9 cellular contexts compared by ENCODE assay signal in the genomic region with DNA sequence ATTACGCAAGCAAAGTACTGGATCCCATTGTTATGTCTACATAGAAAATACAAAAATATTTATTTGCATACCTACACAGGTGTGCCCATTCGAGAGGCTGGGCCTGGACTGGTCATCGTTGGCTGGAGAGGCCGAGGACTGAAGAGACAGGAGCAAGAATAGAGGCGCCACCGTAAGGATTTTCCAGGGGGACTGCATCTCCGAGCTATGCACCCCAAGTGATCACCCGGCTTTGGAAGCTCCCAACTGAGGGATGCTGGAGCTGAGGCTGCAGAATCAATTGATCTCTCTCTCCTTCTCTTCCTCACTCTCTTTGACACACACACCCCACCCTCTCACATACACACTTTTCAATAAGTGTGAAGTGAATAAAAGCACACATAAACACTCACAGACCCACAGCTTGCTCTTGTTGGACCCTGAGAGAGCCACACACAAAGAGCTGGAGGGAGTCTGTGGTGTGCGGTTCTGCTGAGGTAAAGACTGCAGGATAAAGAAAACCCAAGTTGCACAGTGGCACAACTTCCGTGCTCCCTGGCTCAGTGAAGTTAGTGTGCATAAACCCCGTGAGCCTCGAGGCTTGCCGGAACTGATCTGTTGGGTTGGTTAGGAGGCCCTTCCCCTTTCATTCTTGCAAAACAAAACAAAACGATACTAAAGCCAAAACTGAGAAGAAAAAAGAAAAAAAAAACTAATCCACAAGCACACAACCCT. TPM values are rescaled to one million over a fixed set of nuclear protein-coding genes. Genes with fewer than 3 reads are reported as not detected.
DNase-seq lines count a peak whose midpoint lies in the region; ATAC-seq and TF ChIP-seq lines count a peak whose summit lies in the region.
"Had no signal": no experiment of that assay in that cellular context is flagged by ENCODE, and none has a peak within 500 bp of the region (broad histone marks: within the 10 kb centered on the region; RNA-seq: fewer than 3 reads in every experiment).

A gene with protein sequence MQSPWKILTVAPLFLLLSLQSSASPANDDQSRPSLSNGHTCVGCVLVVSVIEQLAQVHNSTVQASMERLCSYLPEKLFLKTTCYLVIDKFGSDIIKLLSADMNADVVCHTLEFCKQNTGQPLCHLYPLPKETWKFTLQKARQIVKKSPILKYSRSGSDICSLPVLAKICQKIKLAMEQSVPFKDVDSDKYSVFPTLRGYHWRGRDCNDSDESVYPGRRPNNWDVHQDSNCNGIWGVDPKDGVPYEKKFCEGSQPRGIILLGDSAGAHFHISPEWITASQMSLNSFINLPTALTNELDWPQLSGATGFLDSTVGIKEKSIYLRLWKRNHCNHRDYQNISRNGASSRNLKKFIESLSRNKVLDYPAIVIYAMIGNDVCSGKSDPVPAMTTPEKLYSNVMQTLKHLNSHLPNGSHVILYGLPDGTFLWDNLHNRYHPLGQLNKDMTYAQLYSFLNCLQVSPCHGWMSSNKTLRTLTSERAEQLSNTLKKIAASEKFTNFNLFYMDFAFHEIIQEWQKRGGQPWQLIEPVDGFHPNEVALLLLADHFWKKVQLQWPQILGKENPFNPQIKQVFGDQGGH (minus strand): TSS at position 544 of the 714 bp plus-strand sequence. CDS start 346 bp downstream, at position 198.

- H2BK120ac ChIP-seq in H9 (ENCODE audit: low read depth, low read length, poor library complexity, severe bottlenecking): no peak within 1 kb of the TSS

- H3K4me1 ChIP-seq in adrenal gland (replicated peaks in 1 of 2): peaks cover 0 to 7% of the 10 kb centered on the region in 2 donors
- H3K4me1 ChIP-seq in H9 (ENCODE audit: insufficient read depth, low read length): no peaks in the 10 kb centered on the region

- no peak within 1 kb of the TSS for H4K8ac ChIP-seq in H9 (replicated peaks; ENCODE audit: insufficient read length, low read depth, low read length)

- DNase-seq in T-helper 2 cell: peak; percentile 14 to 99 (median 44)
- DNase-seq in adrenal gland: peak; percentile 28 to 78 (median 57)
- peak; percentile 87 for DNase-seq in posterior vena cava (ENCODE audit: low spot score)
- peak; percentile 64 for DNase-seq in ureter (ENCODE audit: low spot score)
- no peak for DNase-seq in NCI-H345 treated with DMSO at 0.1 percent for 48 hours (lab: John Stamatoyannopoulos, UW; ENCODE audit: unreplicated experiment)
- DNase-seq in H9: no peak

- no peaks in the 10 kb centered on the region for H3K4me1 Mint-ChIP-seq in H9

- no peaks in the 10 kb centered on the region for H3K79me2 ChIP-seq in H9 (ENCODE audit: insufficient read depth, low read length)

- H2BK20ac ChIP-seq in H9 (ENCODE audit: low read depth, low read length, poor library complexity, severe bottlenecking): no peak within 1 kb of the TSS

- H3K27ac ChIP-seq in adrenal gland (peak within 1 kb of the TSS in 2 of 5 donors; percentile 32 to 61), H9 (ENCODE audit: insufficient read length, low read depth, low read length) (no peak within 1 kb of the TSS)

- no peak within 1 kb of the TSS for H3K9ac ChIP-seq in H9 (ENCODE audit: extremely low read depth, insufficient read length, low read length)

- no peaks in the 10 kb centered on the region for H3K79me1 ChIP-seq in H9 (ENCODE audit: insufficient read depth, low read depth, low read length, poor library complexity, severe bottlenecking)

- no peak within 1 kb of the TSS for H3K4me2 ChIP-seq in H9 (ENCODE audit: insufficient read depth, insufficient read length, low read length)

- H4K5ac ChIP-seq in H9 (ENCODE audit: insufficient read length, low read depth, low read length): no peak within 1 kb of the TSS

- TF ChIP-seq CTCF in adrenal gland (IDR thresholded peaks at IDR 0.05) (no peak), H9 (conservative IDR thresholded peaks at IDR 0.05) (no peak)

- no peaks in the 10 kb centered on the region for H3K9me3 ChIP-seq in adrenal gland (replicated peaks in 1 of 3)
- no peaks in the 10 kb centered on the region for H3K9me3 ChIP-seq in H9 (ENCODE audit: control insufficient read depth, low read depth, low read length)

- no peaks in the 10 kb centered on the region for H3K36me3 Mint-ChIP-seq in H9 (ENCODE audit: insufficient read depth in 1 of 3, low read depth in 3 of 3)

- H2BK5ac ChIP-seq in H9 (ENCODE audit: insufficient read length, low read length): no peak within 1 kb of the TSS

- no peak within 1 kb of the TSS for H2BK12ac ChIP-seq in H9 (ENCODE audit: insufficient read length, low read depth, low read length)

- H3K4ac ChIP-seq in H9 (ENCODE audit: low read depth, low read length): no peak within 1 kb of the TSS

- WGBS in adrenal gland, 4 donors: 57 to 74% (median 69%) methylated on average over 14 of the region's 14 CpGs
- WGBS in H9 (ENCODE audit: extremely low coverage, insufficient read length, low lambda C conversion rate): no CpG with 5 or more reads among the region's 14 CpGs

- peak; percentile 67 for ATAC-seq in GM18517 (IDR thresholded peaks at IDR 0.05; ENCODE audit: unreplicated experiment)
- peak; percentile 79 for ATAC-seq in HG02973 (IDR thresholded peaks at IDR 0.05; ENCODE audit: unreplicated experiment)
- ATAC-seq: HCT116 had no signal

- no peak within 1 kb of the TSS for H3K56ac ChIP-seq in H9 (ENCODE audit: insufficient read length, low read depth, low read length)

- H2AFZ ChIP-seq in H9 (ENCODE audit: low read length): no peak within 1 kb of the TSS

- peaks cover 0 to 3% of the 10 kb centered on the region in 2 experiments; a peak in 1 of 5 replicates for H3K9me3 Mint-ChIP-seq in H9

- H4K91ac ChIP-seq in H9 (ENCODE audit: insufficient read length, low read depth, low read length): no peak within 1 kb of the TSS

- H3K4me3 Mint-ChIP-seq in H9: no peak within 1 kb of the TSS

- no peaks in the 10 kb centered on the region for H3K23me2 ChIP-seq in H9 (ENCODE audit: insufficient read length, low read depth, low read length, poor library complexity, severe bottlenecking)

- TF ChIP-seq POLR2A in adrenal gland (IDR thresholded peaks at IDR 0.05): peak; percentile 14 to 18

- H2AK5ac ChIP-seq in H9 (ENCODE audit: insufficient read length, low read length): no peak within 1 kb of the TSS

- no peaks in the 10 kb centered on the region; the same call in 1 of the 2 replicates for H3K27me3 Mint-ChIP-seq in H9 (ENCODE audit: low read depth)

- no peak within 1 kb of the TSS for H3K18ac ChIP-seq in H9 (ENCODE audit: insufficient read length, low read depth, low read length)

- H3K14ac ChIP-seq in H9 (ENCODE audit: insufficient read depth, low read length): no peak within 1 kb of the TSS; the same call in 1 of the 2 replicates

- no peaks in the 10 kb centered on the region for H3K36me3 ChIP-seq in adrenal gland (replicated peaks in 1 of 2)

- H4K20me1 ChIP-seq in H9 (ENCODE audit: control insufficient read depth, insufficient read depth, insufficient read length): no peaks in the 10 kb centered on the region

- H3K4me3 ChIP-seq in adrenal gland: peak within 1 kb of the TSS in 1 of 4 donors; percentile 32

- intact Hi-C loops in adrenal gland (cut with DNase I) (no loop called here), posterior vena cava (cut with DNase I) (no loop called here)

- no peak within 1 kb of the TSS for H3T11ph ChIP-seq in H9 (ENCODE audit: low read length)

- H3K27ac Mint-ChIP-seq in H9: no peak within 1 kb of the TSS

- no peaks in the 10 kb centered on the region for H3K27me3 ChIP-seq in adrenal gland
- no peaks in the 10 kb centered on the region for H3K27me3 ChIP-seq in H9 (ENCODE audit: insufficient read depth, low read length)

- H2BK15ac ChIP-seq in H9 (ENCODE audit: low read depth, low read length): no peak within 1 kb of the TSS

- no peak within 1 kb of the TSS for H3K23ac ChIP-seq in H9 (ENCODE audit: insufficient read length, low read depth, low read length)

RNA-seq across cellular contexts. Expression of the gene that starts here (rescaled TPM):
- total RNA-seq in adrenal gland (10 to 100 TPM in 7 of 8 donors, 1 to 10 TPM in 1; 7.8 to 52.0 (median 15.4) TPM), posterior vena cava (10 to 100 TPM in 1 of 2 donors, 1 to 10 TPM in 1; 6.1 to 12.9 TPM), ureter (12.3 TPM), H9 (2021) (0.39 TPM in 1 of 2 replicates, not detected in the other)
- 1 to 10 TPM; 3.4 to 7.0 (median 5.1) TPM for polyA plus RNA-seq in adrenal gland

Comparison
In these comparisons a context has a peak if more than half of its experiments do, and no peak if none do; other contexts are left out.
1. DNase-seq: peak in T-helper 2 cell (5 of 5), adrenal gland (7 of 7), posterior vena cava (single experiment) and ureter (single experiment); none in NCI-H345 treated with DMSO at 0.1 percent for 48 hours (single experiment) and H9 (single experiment).